In the genomic region with DNA sequence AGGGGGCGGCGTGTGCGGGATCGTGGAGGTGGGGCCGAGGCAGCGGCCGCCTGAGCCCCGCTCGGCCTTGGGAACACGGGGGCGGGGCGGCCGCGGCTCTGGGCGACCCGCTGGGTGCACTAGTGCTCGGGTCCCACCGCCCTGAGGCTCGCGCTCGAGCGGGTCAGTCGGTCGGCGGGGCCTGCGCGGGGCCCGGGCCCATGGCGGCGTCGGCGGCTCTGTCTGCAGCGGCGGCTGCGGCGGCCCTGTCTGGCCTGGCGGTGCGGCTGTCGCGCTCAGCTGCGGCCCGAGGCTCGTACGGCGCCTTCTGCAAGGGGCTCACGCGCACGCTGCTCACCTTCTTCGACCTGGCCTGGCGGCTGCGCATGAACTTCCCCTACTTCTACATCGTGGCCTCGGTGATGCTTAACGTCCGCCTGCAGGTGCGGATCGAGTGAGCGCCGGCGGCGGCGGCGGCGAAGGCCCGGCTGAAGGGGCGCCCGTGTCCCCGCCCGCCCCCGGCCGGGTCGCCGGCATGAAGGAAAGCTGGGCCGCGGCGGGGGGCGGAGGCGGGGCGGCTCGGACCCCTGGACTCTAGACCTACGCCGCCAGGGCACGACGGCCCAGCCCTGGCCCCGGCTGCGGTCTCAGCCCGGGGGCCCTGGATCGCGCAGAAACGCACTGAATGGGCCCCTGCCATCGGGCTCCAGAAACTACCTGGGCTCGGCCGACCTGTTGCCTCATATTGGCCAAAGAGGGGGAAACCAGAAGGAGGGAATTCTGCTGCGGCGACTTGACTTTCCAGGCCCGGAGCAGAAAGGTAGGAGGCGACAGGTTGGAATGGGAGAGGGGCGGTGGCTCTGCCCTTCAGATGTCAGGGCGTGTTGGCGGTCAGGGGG, we compare ENCODE assay signal across 8 cellular contexts.
DNase-seq lines count a peak whose midpoint lies in the region; ATAC-seq lines count a peak whose summit lies in the region.

A gene (plus strand): TSS at position 13 of the 878 bp plus-strand sequence. CDS start 188 bp downstream, at position 201.

- peaks cover 10% of the 10 kb centered on the region for H3K4me1 Mint-ChIP-seq in stimulated activated naive CD8-positive, alpha-beta T cell treated with anti-CD3 and anti-CD28 coated beads, Interleukin-15, amount 100 ng/mL, for 72 hours

- no peaks in the 10 kb centered on the region for H3K9me3 Mint-ChIP-seq in stimulated activated naive CD8-positive, alpha-beta T cell treated with anti-CD3 and anti-CD28 coated beads, Interleukin-15, amount 100 ng/mL, for 72 hours

- H3K4me3 Mint-ChIP-seq in stimulated activated naive CD8-positive, alpha-beta T cell treated with anti-CD3 and anti-CD28 coated beads, Interleukin-15, amount 100 ng/mL, for 72 hours, result peak within 1 kb of the TSS; percentile 66 to 71

- no peaks in the 10 kb centered on the region for H3K9me3 ChIP-seq in iPS DF 6.9 (ENCODE audit: control insufficient read depth, insufficient read depth, low read length)

- no peaks in the 10 kb centered on the region for H3K27me3 Mint-ChIP-seq in stimulated activated naive CD8-positive, alpha-beta T cell treated with anti-CD3 and anti-CD28 coated beads, Interleukin-15, amount 100 ng/mL, for 72 hours

- no peaks in the 10 kb centered on the region for H3K27me3 ChIP-seq in iPS DF 6.9 (ENCODE audit: control insufficient read depth, insufficient read depth, low read length)

- peak within 1 kb of the TSS; percentile 58; the same call in 1 of the 2 replicates for H3K4me3 ChIP-seq in iPS DF 6.9 (ENCODE audit: low read length)

- no peak within 1 kb of the TSS for H3K27ac ChIP-seq in iPS DF 6.9 (ENCODE audit: low read length)

- H3K4me1 ChIP-seq in iPS DF 6.9 (ENCODE audit: control insufficient read depth, insufficient read depth, low read length), result no peaks in the 10 kb centered on the region; the same call in none of the 2 replicates

- H3K36me3 ChIP-seq in iPS DF 6.9 (ENCODE audit: control insufficient read depth, insufficient read depth, low read length), result no peaks in the 10 kb centered on the region

- peak; percentile 10 for DNase-seq in activated CD4-positive, alpha-beta T cell treated with anti-CD3 and anti-CD28 coated beads for 1 hour
- no peak for DNase-seq in activated CD4-positive, alpha-beta T cell treated with anti-CD3 and anti-CD28 coated beads, Interleukin-2, amount 50 U/mL, for 1 hour
- peak; percentile 10 for DNase-seq in activated CD4-positive, alpha-beta T cell treated with anti-CD3 and anti-CD28 coated beads for 48 hours
- no peak for DNase-seq in iPS DF 6.9 (ENCODE audit: low read depth, low spot score)
- DNase-seq in stimulated activated naive CD8-positive, alpha-beta T cell treated with anti-CD3 and anti-CD28 coated beads, Interleukin-15, amount 100 ng/mL, for 72 hours, result peak; percentile 28 to 38
- DNase-seq in NCI-H1694 treated with DMSO at 0.1 percent for 48 hours (lab: John Stamatoyannopoulos, UW), result no peak
- DNase-seq in NCI-H345 treated with DMSO at 0.1 percent for 48 hours (lab: John Stamatoyannopoulos, UW; ENCODE audit: unreplicated experiment), result no peak

- no peak within 1 kb of the TSS for H3K27ac Mint-ChIP-seq in stimulated activated naive CD8-positive, alpha-beta T cell treated with anti-CD3 and anti-CD28 coated beads, Interleukin-15, amount 100 ng/mL, for 72 hours

- peak; percentile 54 for ATAC-seq in HG02981 (IDR thresholded peaks at IDR 0.05; ENCODE audit: unreplicated experiment)
- peak; percentile 70 for ATAC-seq in stimulated activated naive CD8-positive, alpha-beta T cell treated with anti-CD3 and anti-CD28 coated beads, Interleukin-15, amount 100 ng/mL, for 72 hours

- no CpG with 5 or more reads among the region's 100 CpGs for WGBS in iPS DF 6.9 (ENCODE audit: insufficient coverage, insufficient read length)

Comparison
In these comparisons a context has a peak if more than half of its experiments do, and no peak if none do; other contexts are left out.
1. DNase-seq: peak in activated CD4-positive, alpha-beta T cell treated with anti-CD3 and anti-CD28 coated beads for 1 hour (single experiment), activated CD4-positive, alpha-beta T cell treated with anti-CD3 and anti-CD28 coated beads for 48 hours (single experiment) and stimulated activated naive CD8-positive, alpha-beta T cell treated with anti-CD3 and anti-CD28 coated beads, Interleukin-15, amount 100 ng/mL, for 72 hours (2 of 2); none in activated CD4-positive, alpha-beta T cell treated with anti-CD3 and anti-CD28 coated beads, Interleukin-2, amount 50 U/mL, for 1 hour (single experiment), iPS DF 6.9 (single experiment), NCI-H1694 treated with DMSO at 0.1 percent for 48 hours (single experiment) and NCI-H345 treated with DMSO at 0.1 percent for 48 hours (single experiment).